Comparison of ENCODE assay signal across 25 cellular contexts in the genomic region with DNA sequence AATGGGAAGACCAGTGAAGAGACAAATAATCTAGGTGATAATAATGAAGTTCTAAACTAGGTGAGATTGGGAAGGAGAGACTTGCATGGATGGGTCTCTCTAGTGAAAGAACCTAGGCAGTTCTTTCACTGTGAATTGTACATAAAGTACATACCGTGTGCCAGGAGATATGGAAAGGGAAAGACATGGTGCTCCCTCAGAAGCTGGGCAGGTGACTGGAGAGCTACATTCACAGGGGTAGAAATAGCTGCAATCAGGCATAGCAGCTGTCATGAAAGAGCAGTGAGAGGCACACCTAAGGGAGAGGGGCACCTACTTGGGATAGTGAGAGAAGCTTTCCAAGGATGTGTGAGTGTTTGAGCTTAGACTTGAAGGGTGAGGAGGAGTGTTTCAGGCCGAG. TPM values are rescaled to one million over a fixed set of nuclear protein-coding genes. Genes with fewer than 3 reads are reported as not detected.
DNase-seq lines count a peak whose midpoint lies in the region; FAIRE-seq and TF ChIP-seq lines count a peak whose summit lies in the region.
"Had no signal": no experiment of that assay in that cellular context is flagged by ENCODE, and none has a peak within 500 bp of the region (broad histone marks: within the 10 kb centered on the region; RNA-seq: fewer than 3 reads in every experiment).

No MANE protein-coding gene starts in this region.

- H3K9me3 Mint-ChIP-seq in type B pancreatic cell: peaks cover 6% of the 10 kb centered on the region
- H3K9me3 Mint-ChIP-seq: activated T-cell treated with anti-CD3 and anti-CD28 coated beads, Interleukin-2, amount 50 U/mL, for 24 hours; central memory CD8-positive, alpha-beta T cell had no signal

- WGBS in esophagus muscularis mucosa: 84% methylated on average over 2 of the region's 2 CpGs
- 35 to 72% methylated on average over 2 of the region's 2 CpGs for WGBS in sigmoid colon, 2 donors

- TF ChIP-seq POLR2A in esophagus muscularis mucosa (IDR thresholded peaks at IDR 0.05; ENCODE audit: low read depth) (no peak), sigmoid colon (IDR thresholded peaks at IDR 0.05) (no peak)

- H3K4me1 ChIP-seq in esophagus muscularis mucosa (peaks cover 62 to 100% (median 90%) of the 10 kb centered on the region in 4 donors), sigmoid colon (peaks cover 0 to 98% (median 78%) of the 10 kb centered on the region in 4 donors)
- H3K4me1 ChIP-seq: prostate gland had no signal

- TF ChIP-seq CTCF in esophagus muscularis mucosa (IDR thresholded peaks at IDR 0.05) (no peak), sigmoid colon (IDR thresholded peaks at IDR 0.05) (no peak), type B pancreatic cell (conservative IDR thresholded peaks at IDR 0.05) (no peak)

- H3K36me3 ChIP-seq in KOPT-K1 (ENCODE audit: insufficient read depth, low read length): no peaks in the 10 kb centered on the region
- no peaks in the 10 kb centered on the region for H3K36me3 ChIP-seq in esophagus muscularis mucosa
- no peaks in the 10 kb centered on the region for H3K36me3 ChIP-seq in sigmoid colon
- H3K36me3 ChIP-seq: prostate gland, upper lobe of right lung, WERI-Rb-1 had no signal

- H3K27me3 ChIP-seq in esophagus muscularis mucosa (no peaks in the 10 kb centered on the region), sigmoid colon (no peaks in the 10 kb centered on the region)
- H3K27me3 ChIP-seq: BLaER1 treated with 17β-estradiol and CSF1 and Interleukin-3, amounts not matched to agents 10 nM and 100 nM; upper lobe of right lung had no signal

- peaks cover 2% of the 10 kb centered on the region for H3K4me1 Mint-ChIP-seq in type B pancreatic cell (ENCODE audit: unreplicated experiment)

- intact Hi-C loops in esophagus muscularis mucosa (cut with DNase I): no loop called here
- intact Hi-C loops in sigmoid colon (cut with DNase I): loop anchor here (5.0 kb wide), 1 partner anchor 39 kb away; no protein-coding TSS in a partner anchor

- DNase-seq in GM18507 (ENCODE audit: extremely low spot score, insufficient read length, low read depth) (no peak), esophagus muscularis mucosa (ENCODE audit: extremely low spot score) (no peak), sigmoid colon (no peak), Ammon's horn (ENCODE audit: low spot score) (no peak), type B pancreatic cell (ENCODE audit: extremely low spot score, unreplicated experiment) (no peak), NCI-H446 (lab: John Stamatoyannopoulos, UW) (no peak)
- DNase-seq: activated CD4-positive, alpha-beta T cell treated with anti-CD3 and anti-CD28 coated beads for 48 hours; activated gamma-delta T cell treated with Interleukin-2 at 50 U/mL for 16 hours; activated T-cell treated with anti-CD3 and anti-CD28 coated beads, Interleukin-2, amount 50 U/mL, for 24 hours; DND-41; kidney; NCI-H1694; SIG-M5; stimulated activated CD4-positive, alpha-beta T cell treated with anti-CD3 and anti-CD28 coated beads, Interleukin-1b, Interleukin-23, amount 100 ng/mL, for 48 hours; T1000; upper lobe of right lung; WERI-Rb-1 had no signal

- H3K27ac Mint-ChIP-seq in type B pancreatic cell: no peak overlapping the region
- H3K27ac Mint-ChIP-seq: activated T-cell treated with anti-CD3 and anti-CD28 coated beads, Interleukin-2, amount 50 U/mL, for 24 hours had no signal

- H3K36me3 Mint-ChIP-seq in type B pancreatic cell: peaks cover 52% of the 10 kb centered on the region

- H3K9me3 ChIP-seq in KOPT-K1 (ENCODE audit: insufficient read depth, low read length, poor library complexity, severe bottlenecking) (no peaks in the 10 kb centered on the region), esophagus muscularis mucosa (no peaks in the 10 kb centered on the region), sigmoid colon (no peaks in the 10 kb centered on the region)
- H3K9me3 ChIP-seq: prostate gland, upper lobe of right lung had no signal

- H3K4me3 ChIP-seq in esophagus muscularis mucosa (no peak overlapping the region), sigmoid colon (no peak overlapping the region)
- H3K4me3 ChIP-seq: BLaER1 treated with 17β-estradiol and CSF1 and Interleukin-3, amounts not matched to agents 10 nM and 100 nM; lung; prostate gland; skin epidermis; upper lobe of right lung had no signal

- TF ChIP-seq EP300 in esophagus muscularis mucosa (IDR thresholded peaks at IDR 0.05) (no peak), sigmoid colon (IDR thresholded peaks at IDR 0.05) (no peak)

- FAIRE-seq in GM18507 (lab: Jason Lieb, UNC): peak; percentile 41
- FAIRE-seq: endothelial cell of umbilical vein, H54 had no signal

- H3K27ac ChIP-seq in KOPT-K1 (ENCODE audit: low read depth, low read length, poor library complexity, severe bottlenecking) (peak overlapping the region; percentile 24), esophagus muscularis mucosa (replicated peaks in 1 of 4) (peak overlapping the region; percentile 43 to 94 (median 58)), sigmoid colon (peak overlapping the region in 3 of 4 donors; percentile 45 to 95 (median 93))
- H3K27ac ChIP-seq: BLaER1 treated with 17β-estradiol and CSF1 and Interleukin-3, amounts not matched to agents 10 nM and 100 nM; prostate gland; skin epidermis; upper lobe of right lung; WERI-Rb-1 had no signal

- no peak overlapping the region for H3K4me3 Mint-ChIP-seq in type B pancreatic cell
- H3K4me3 Mint-ChIP-seq: activated T-cell treated with anti-CD3 and anti-CD28 coated beads, Interleukin-2, amount 50 U/mL, for 24 hours; central memory CD8-positive, alpha-beta T cell had no signal

- no peaks in the 10 kb centered on the region for H3K27me3 Mint-ChIP-seq in type B pancreatic cell
- H3K27me3 Mint-ChIP-seq: activated T-cell treated with anti-CD3 and anti-CD28 coated beads, Interleukin-2, amount 50 U/mL, for 24 hours; central memory CD8-positive, alpha-beta T cell had no signal

RNA-seq across cellular contexts. Expression of a gene that starts 9.3 kb away (rescaled TPM):
- total RNA-seq in esophagus muscularis mucosa (100 to 1,000 TPM in 1 of 4 donors, 10 to 100 TPM in 3; 64.6 to 102 (median 82.4) TPM), sigmoid colon (10 to 100 TPM; 67.3 to 86.2 (median 78.3) TPM), type B pancreatic cell (ENCODE audit: low replicate concordance) (43.1 and 75.9 TPM in 2 replicates)
- 10 to 100 TPM; 16.8 to 20.1 (median 17.4) TPM for polyA plus RNA-seq in sigmoid colon

Comparison
In these comparisons a context has a peak if more than half of its experiments do, and no peak if none do; other contexts are left out.
1. H3K27ac ChIP-seq: peak in every context shown above with its lines; median percentile 93 in sigmoid colon; 58 in esophagus muscularis mucosa; 24 in KOPT-K1.